In genomic region chr12:79737875-79738718, GRCh38 we compare ENCODE assay signal across 1 cellular context.
TF ChIP-seq lines count a peak whose summit lies in the region.

No MANE protein-coding gene starts in this region.

TF ChIP-seq in HEK293T, 16 proteins besides CTCF, POLR2A, EP300 and RAD21 (continued from another document):
- TF ChIP-seq PKNOX1 (IDR thresholded peaks at IDR 0.05) = peak; percentile 71
- no peak for TF ChIP-seq ZNF384 (IDR thresholded peaks at IDR 0.05)
